ENCODE assay signal across 29 cellular contexts in genomic region chr6:46788791-46789190, GRCh38. TPM values are rescaled to one million over a fixed set of nuclear protein-coding genes. Genes with fewer than 3 reads are reported as not detected.
"Had no signal": no experiment of that assay in that cellular context is flagged by ENCODE, and none has a peak within 500 bp of the region (broad histone marks: within the 10 kb centered on the region; RNA-seq: fewer than 3 reads in every experiment).

No MANE protein-coding gene starts in this region.

- H3K4me1 Mint-ChIP-seq: activated CD4-positive, alpha-beta T cell treated with anti-CD3 and anti-CD28 coated beads for 36 hours; activated CD4-positive, alpha-beta T cell treated with anti-CD3 and anti-CD28 coated beads, Interleukin-2, amount 10 ng/mL, durations not matched to agents 7 days and 5 days had no signal

- H3K4me3 ChIP-seq: adrenal gland, SJCRH30, SK-N-MC had no signal

- H3K4me3 Mint-ChIP-seq: activated CD4-positive, alpha-beta T cell treated with anti-CD3 and anti-CD28 coated beads for 36 hours; activated CD4-positive, alpha-beta T cell treated with anti-CD3 and anti-CD28 coated beads, Interleukin-2, amount 10 ng/mL, durations not matched to agents 7 days and 5 days; activated CD8-positive, alpha-beta T cell treated with anti-CD3 and anti-CD28 coated beads, Interleukin-2, amount 10 ng/mL, durations not matched to agents 7 days and 5 days; activated naive CD4-positive, alpha-beta T cell treated with anti-CD3 and anti-CD28 coated beads for 36 hours; activated T-cell treated with anti-CD3 and anti-CD28 coated beads, Interleukin-2, amount 50 U/mL, for 24 hours had no signal

- H3K36me3 Mint-ChIP-seq: activated naive CD4-positive, alpha-beta T cell treated with anti-CD3 and anti-CD28 coated beads, Interleukin-2, amount 50 U/mL, for 72 hours had no signal

- H3K9me3 ChIP-seq: adrenal gland, SJCRH30 had no signal

- H3K27ac ChIP-seq: adrenal gland, SJCRH30, SK-N-MC had no signal

- DNase-seq: activated CD4-positive, alpha-beta T cell treated with anti-CD3 and anti-CD28 coated beads for 36 hours; activated CD4-positive, alpha-beta T cell treated with anti-CD3 and anti-CD28 coated beads, Interleukin-2, amount 10 ng/mL, durations not matched to agents 7 days and 5 days; activated CD4-positive, alpha-beta T cell treated with anti-CD3 and anti-CD28 coated beads, Interleukin-2, amount 50 U/mL, for 48 hours; activated CD8-positive, alpha-beta T cell treated with anti-CD3 and anti-CD28 coated beads, Interleukin-2, amount 10 ng/mL, durations not matched to agents 7 days and 5 days; activated gamma-delta T cell treated with Interleukin-2 at 50 U/mL for 16 hours; activated naive CD4-positive, alpha-beta T cell treated with anti-CD3 and anti-CD28 coated beads for 36 hours; activated T-cell treated with anti-CD3 and anti-CD28 coated beads, Interleukin-2, amount 50 U/mL, for 24 hours; adrenal gland; KG1; NCI-H1092 treated with DMSO at 0.1 percent for 48 hours; NCI-H1417; NCI-H146; NCI-H187; NCI-H2029 treated with DMSO at 0.1 percent for 48 hours; NCI-H2107; NCI-H2171; NCI-H226; SHP77; SJCRH30; T1000 had no signal

- H3K9me3 Mint-ChIP-seq: activated CD4-positive, alpha-beta T cell treated with anti-CD3 and anti-CD28 coated beads, Interleukin-2, amount 10 ng/mL, durations not matched to agents 7 days and 5 days; activated naive CD4-positive, alpha-beta T cell treated with anti-CD3 and anti-CD28 coated beads for 36 hours; activated naive CD4-positive, alpha-beta T cell treated with anti-CD3 and anti-CD28 coated beads, Interleukin-2, amount 50 U/mL, for 72 hours; activated T-cell treated with anti-CD3 and anti-CD28 coated beads, Interleukin-2, amount 50 U/mL, for 24 hours; activated T-helper 2 cell treated with anti-CD3 and anti-CD28 coated beads, Interferon-gamma antibody, Interleukin-2, Interleukin-4, amounts not matched to agents 10 μg/mL and 5 μg/mL and 100 μg/mL, durations not matched to agents 14 hours and 24 hours and 36 hours had no signal

- H3K36me3 ChIP-seq: adrenal gland, SJCRH30 had no signal

- H3K4me1 ChIP-seq: adrenal gland, SJCRH30 had no signal

- H3K27ac Mint-ChIP-seq: activated CD4-positive, alpha-beta T cell treated with anti-CD3 and anti-CD28 coated beads for 36 hours; activated CD4-positive, alpha-beta T cell treated with anti-CD3 and anti-CD28 coated beads, Interleukin-2, amount 10 ng/mL, durations not matched to agents 7 days and 5 days; activated CD8-positive, alpha-beta T cell treated with anti-CD3 and anti-CD28 coated beads, Interleukin-2, amount 10 ng/mL, durations not matched to agents 7 days and 5 days; activated naive CD4-positive, alpha-beta T cell treated with anti-CD3 and anti-CD28 coated beads for 36 hours; activated T-cell treated with anti-CD3 and anti-CD28 coated beads, Interleukin-2, amount 50 U/mL, for 24 hours; activated T-helper 2 cell treated with anti-CD3 and anti-CD28 coated beads, Interferon-gamma antibody, Interleukin-2, Interleukin-4, amounts not matched to agents 10 μg/mL and 5 μg/mL and 100 μg/mL, durations not matched to agents 14 hours and 24 hours and 36 hours had no signal

- H3K27me3 Mint-ChIP-seq: activated CD4-positive, alpha-beta T cell treated with anti-CD3 and anti-CD28 coated beads for 36 hours; activated CD4-positive, alpha-beta T cell treated with anti-CD3 and anti-CD28 coated beads, Interleukin-2, amount 10 ng/mL, durations not matched to agents 7 days and 5 days had no signal

- H3K27me3 ChIP-seq: adrenal gland, SJCRH30 had no signal

RNA-seq across cellular contexts. Expression of gene MEP1A, which starts 4.4 kb away (rescaled TPM):
- total RNA-seq: activated CD4-positive, alpha-beta T cell treated with anti-CD3 and anti-CD28 coated beads for 36 hours; activated CD4-positive, alpha-beta T cell treated with anti-CD3 and anti-CD28 coated beads, Interleukin-2, amount 10 ng/mL, durations not matched to agents 7 days and 5 days; activated CD8-positive, alpha-beta T cell treated with anti-CD3 and anti-CD28 coated beads, Interleukin-2, amount 10 ng/mL, durations not matched to agents 7 days and 5 days; activated naive CD4-positive, alpha-beta T cell treated with anti-CD3 and anti-CD28 coated beads for 36 hours; activated naive CD4-positive, alpha-beta T cell treated with anti-CD3 and anti-CD28 coated beads, Interleukin-2, amount 50 U/mL, for 72 hours; activated T-helper 2 cell treated with anti-CD3 and anti-CD28 coated beads, Interferon-gamma antibody, Interleukin-2, Interleukin-4, amounts not matched to agents 10 μg/mL and 5 μg/mL and 100 μg/mL, durations not matched to agents 14 hours and 24 hours and 36 hours; adrenal gland; cardiac septum; LHCN-M2; NCI-H460; RPMI7951; SJCRH30; T-helper 1 cell treated with Interleukin-12 subunit alpha and Interleukin-12 subunit beta and Interleukin-4 antibody, amounts not matched to agents 30 ng/mL and 1 ng/mL, for 36 hours; T-helper 2 cell treated with Interferon-gamma antibody and Interleukin-4, amounts not matched to agents 100 ng/mL and 5 ng/mL, for 36 hours had no signal

RNA-seq across cellular contexts. Expression of gene ANKRD66, which starts 42.1 kb away (rescaled TPM):
- total RNA-seq: activated CD4-positive, alpha-beta T cell treated with anti-CD3 and anti-CD28 coated beads for 36 hours; activated CD4-positive, alpha-beta T cell treated with anti-CD3 and anti-CD28 coated beads, Interleukin-2, amount 10 ng/mL, durations not matched to agents 7 days and 5 days; activated CD8-positive, alpha-beta T cell treated with anti-CD3 and anti-CD28 coated beads, Interleukin-2, amount 10 ng/mL, durations not matched to agents 7 days and 5 days; activated naive CD4-positive, alpha-beta T cell treated with anti-CD3 and anti-CD28 coated beads for 36 hours; activated naive CD4-positive, alpha-beta T cell treated with anti-CD3 and anti-CD28 coated beads, Interleukin-2, amount 50 U/mL, for 72 hours; activated T-helper 2 cell treated with anti-CD3 and anti-CD28 coated beads, Interferon-gamma antibody, Interleukin-2, Interleukin-4, amounts not matched to agents 10 μg/mL and 5 μg/mL and 100 μg/mL, durations not matched to agents 14 hours and 24 hours and 36 hours; adrenal gland; cardiac septum; LHCN-M2; NCI-H460; RPMI7951; SJCRH30; T-helper 1 cell treated with Interleukin-12 subunit alpha and Interleukin-12 subunit beta and Interleukin-4 antibody, amounts not matched to agents 30 ng/mL and 1 ng/mL, for 36 hours; T-helper 2 cell treated with Interferon-gamma antibody and Interleukin-4, amounts not matched to agents 100 ng/mL and 5 ng/mL, for 36 hours had no signal
- polyA plus RNA-seq: adrenal gland had no signal

RNA-seq across cellular contexts. Expression of gene PLA2G7, which starts 53.6 kb away (rescaled TPM):
- total RNA-seq: activated CD4-positive, alpha-beta T cell treated with anti-CD3 and anti-CD28 coated beads for 36 hours; activated CD4-positive, alpha-beta T cell treated with anti-CD3 and anti-CD28 coated beads, Interleukin-2, amount 10 ng/mL, durations not matched to agents 7 days and 5 days; activated CD8-positive, alpha-beta T cell treated with anti-CD3 and anti-CD28 coated beads, Interleukin-2, amount 10 ng/mL, durations not matched to agents 7 days and 5 days; activated naive CD4-positive, alpha-beta T cell treated with anti-CD3 and anti-CD28 coated beads for 36 hours; activated naive CD4-positive, alpha-beta T cell treated with anti-CD3 and anti-CD28 coated beads, Interleukin-2, amount 50 U/mL, for 72 hours; activated T-helper 2 cell treated with anti-CD3 and anti-CD28 coated beads, Interferon-gamma antibody, Interleukin-2, Interleukin-4, amounts not matched to agents 10 μg/mL and 5 μg/mL and 100 μg/mL, durations not matched to agents 14 hours and 24 hours and 36 hours; LHCN-M2; SJCRH30; T-helper 1 cell treated with Interleukin-12 subunit alpha and Interleukin-12 subunit beta and Interleukin-4 antibody, amounts not matched to agents 30 ng/mL and 1 ng/mL, for 36 hours; T-helper 2 cell treated with Interferon-gamma antibody and Interleukin-4, amounts not matched to agents 100 ng/mL and 5 ng/mL, for 36 hours had no signal
